Comparison of ENCODE assay signal across 27 cellular contexts in the genomic region with DNA sequence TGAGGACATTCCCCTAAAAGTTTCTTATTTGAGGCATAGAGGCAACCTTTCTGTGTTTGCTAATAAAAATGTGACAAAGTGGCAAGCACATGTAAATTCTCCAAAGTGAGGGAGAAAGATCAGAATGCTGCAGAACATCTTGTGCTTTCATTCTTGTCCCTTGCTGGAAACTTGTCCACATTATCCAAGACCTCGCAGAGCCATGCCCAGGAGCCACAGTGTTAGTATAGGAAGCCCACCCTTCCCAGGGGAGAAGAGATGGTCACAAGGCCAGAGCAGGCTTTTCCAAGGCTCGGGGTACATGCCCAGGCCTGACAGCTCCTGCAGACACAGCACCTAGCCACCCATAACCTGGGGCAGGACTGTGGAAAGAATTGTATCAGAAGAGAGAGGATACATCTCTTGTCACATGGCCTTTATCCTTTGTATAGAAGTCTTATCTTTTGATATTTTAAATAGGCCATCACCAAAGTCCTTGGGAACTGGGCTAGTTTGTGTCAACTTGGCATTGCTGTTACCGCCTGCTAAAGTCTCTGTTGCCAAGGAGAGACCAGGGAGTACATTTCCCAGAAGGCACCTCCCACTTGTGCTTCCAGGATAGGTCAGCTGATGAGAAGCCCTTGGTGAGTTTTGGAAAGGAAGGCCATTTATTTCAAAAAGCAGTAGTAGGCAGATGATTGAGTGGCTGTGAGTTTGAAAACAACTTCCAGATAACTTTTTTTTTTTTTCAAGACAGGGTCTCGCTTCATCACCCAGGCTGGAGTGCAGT. TPM values are rescaled to one million over a fixed set of nuclear protein-coding genes. Genes with fewer than 3 reads are reported as not detected.
"Had no signal": no experiment of that assay in that cellular context is flagged by ENCODE, and none has a peak within 500 bp of the region (broad histone marks: within the 10 kb centered on the region; RNA-seq: fewer than 3 reads in every experiment).

No MANE protein-coding gene starts in this region.

- H3K27me3 Mint-ChIP-seq: activated naive CD8-positive, alpha-beta T cell; effector memory CD8-positive, alpha-beta T cell; progenitor cell of endocrine pancreas; stimulated activated naive CD8-positive, alpha-beta T cell treated with anti-CD3 and anti-CD28 coated beads, Interleukin-15, amount 100 ng/mL, for 72 hours had no signal

- H3K9me3 Mint-ChIP-seq: activated T-cell treated with anti-CD3 and anti-CD28 coated beads, Interleukin-2, amount 50 U/mL, for 4 hours; activated T-helper 2 cell treated with anti-CD3 and anti-CD28 coated beads, Interferon-gamma antibody, Interleukin-2, Interleukin-4, amounts not matched to agents 10 μg/mL and 5 μg/mL and 100 μg/mL, durations not matched to agents 14 hours and 24 hours and 36 hours; effector memory CD8-positive, alpha-beta T cell; memory B cell; stimulated activated naive CD8-positive, alpha-beta T cell treated with anti-CD3 and anti-CD28 coated beads, Interleukin-15, amount 100 ng/mL, for 72 hours had no signal

- H3K36me3 Mint-ChIP-seq: memory B cell had no signal

- H3K4me1 ChIP-seq: colonic mucosa, gastroesophageal sphincter, transverse colon, vagina had no signal

- H3K36me3 ChIP-seq: colonic mucosa, esophagus squamous epithelium, gastroesophageal sphincter, heart left ventricle, transverse colon, vagina had no signal

- H3K27ac ChIP-seq: colonic mucosa, esophagus squamous epithelium, gastroesophageal sphincter, heart left ventricle, transverse colon, vagina had no signal

- H3K4me3 Mint-ChIP-seq: activated naive CD8-positive, alpha-beta T cell; activated T-cell treated with anti-CD3 and anti-CD28 coated beads, Interleukin-2, amount 50 U/mL, for 4 hours; effector memory CD8-positive, alpha-beta T cell; memory B cell; nephron; stimulated activated naive CD8-positive, alpha-beta T cell treated with anti-CD3 and anti-CD28 coated beads, Interleukin-15, amount 100 ng/mL, for 72 hours; WTC11 had no signal

- H3K27ac Mint-ChIP-seq: activated naive CD8-positive, alpha-beta T cell; activated T-helper 2 cell treated with anti-CD3 and anti-CD28 coated beads, Interferon-gamma antibody, Interleukin-2, Interleukin-4, amounts not matched to agents 10 μg/mL and 5 μg/mL and 100 μg/mL, durations not matched to agents 14 hours and 24 hours and 36 hours; effector memory CD8-positive, alpha-beta T cell; memory B cell; nephron; progenitor cell of endocrine pancreas; WTC11 had no signal

- H3K27me3 ChIP-seq: colonic mucosa, dorsolateral prefrontal cortex, esophagus squamous epithelium, gastroesophageal sphincter, heart left ventricle, transverse colon, vagina had no signal

- DNase-seq: activated CD8-positive, alpha-beta memory T cell treated with anti-CD3 and anti-CD28 coated beads, Interleukin-2, amount 50 U/mL, for 48 hours; activated naive CD4-positive, alpha-beta T cell; activated T-cell treated with anti-CD3 and anti-CD28 coated beads, Interleukin-2, amount 50 U/mL, for 4 hours; amniotic stem cell; colonic mucosa; dorsolateral prefrontal cortex; effector memory CD8-positive, alpha-beta T cell; esophagus squamous epithelium; heart left ventricle; islet precursor cell; left colon; stimulated activated CD4-positive, alpha-beta T cell treated with anti-CD3 and anti-CD28 coated beads, Interleukin-12 subunit alpha, Interleukin-12 subunit beta, amount 100 ng/mL, for 4 hours; stimulated activated CD4-positive, alpha-beta T cell treated with anti-CD3 and anti-CD28 coated beads, Interleukin-4, amount 100 ng/mL, for 4 hours; stimulated activated naive CD8-positive, alpha-beta T cell treated with anti-CD3 and anti-CD28 coated beads, Interleukin-15, amount 100 ng/mL, for 72 hours; T-helper 1 cell; T-helper 9 cell; transverse colon had no signal

- H3K4me3 ChIP-seq: colonic mucosa, dorsolateral prefrontal cortex, esophagus squamous epithelium, gastroesophageal sphincter, heart left ventricle, transverse colon, vagina had no signal

- H3K4me1 Mint-ChIP-seq: memory B cell, nephron, WTC11 had no signal

- ATAC-seq: activated T-cell treated with anti-CD3 and anti-CD28 coated beads, Interleukin-2, amount 50 U/mL, for 4 hours; effector memory CD8-positive, alpha-beta T cell; gastroesophageal sphincter; left colon; stimulated activated naive CD8-positive, alpha-beta T cell treated with anti-CD3 and anti-CD28 coated beads, Interleukin-15, amount 100 ng/mL, for 72 hours; WTC11 had no signal

- H3K9me3 ChIP-seq: colonic mucosa, esophagus squamous epithelium, gastroesophageal sphincter, heart left ventricle, transverse colon, vagina had no signal

RNA-seq across cellular contexts. Expression of gene DLEC1, which starts 10.5 kb away (rescaled TPM):
- total RNA-seq: endothelial cell of umbilical vein, myocyte had no signal
